Comparison of ENCODE assay signal across 16 cellular contexts in the genomic region with DNA sequence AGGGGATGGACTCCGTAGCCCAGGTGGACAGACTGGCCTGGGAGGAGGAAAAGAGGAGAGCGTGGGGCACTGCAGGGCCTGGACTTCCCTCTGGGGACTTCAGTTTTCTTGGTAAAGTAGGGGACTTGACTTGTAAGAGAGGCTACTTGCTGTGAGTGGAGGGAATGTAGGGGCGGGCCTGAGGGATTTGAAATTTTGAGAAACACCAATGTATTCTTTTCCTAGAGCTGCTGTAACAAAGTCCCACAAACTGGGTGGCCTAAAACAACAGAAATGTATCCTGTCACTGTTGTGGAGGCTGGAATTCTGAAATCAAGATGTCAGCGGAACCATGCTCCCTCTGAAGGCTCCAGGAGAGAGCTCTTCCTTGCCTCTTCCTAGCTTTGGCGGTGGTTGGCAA. TPM values are rescaled to one million over a fixed set of nuclear protein-coding genes. Genes with fewer than 3 reads are reported as not detected.
DNase-seq lines count a peak whose midpoint lies in the region; ATAC-seq and TF ChIP-seq lines count a peak whose summit lies in the region.
"Had no signal": no experiment of that assay in that cellular context is flagged by ENCODE, and none has a peak within 500 bp of the region (broad histone marks: within the 10 kb centered on the region; RNA-seq: fewer than 3 reads in every experiment).

No MANE protein-coding gene starts in this region.

- no peaks in the 10 kb centered on the region for H3K9me3 Mint-ChIP-seq in naive thymus-derived CD8-positive, alpha-beta T cell
- H3K9me3 Mint-ChIP-seq: activated CD8-positive, alpha-beta T cell treated with anti-CD3 and anti-CD28 coated beads for 36 hours; activated T-helper 17 cell treated with anti-CD3 and anti-CD28 coated beads, Interleukin-2, amount 50 U/mL, for 72 hours; naive thymus-derived CD4-positive, alpha-beta T cell; stimulated activated naive CD8-positive, alpha-beta T cell treated with anti-CD3 and anti-CD28 coated beads, Interleukin-15, Interleukin-2, amounts not matched to agents 100 ng/mL and 50 ng/mL, for 24 hours had no signal

- no peaks in the 10 kb centered on the region for H4K20me1 ChIP-seq in PC-3 (ENCODE audit: low read length)

- H3K27me3 ChIP-seq in PC-3 (ENCODE audit: low read length) (no peaks in the 10 kb centered on the region), esophagus squamous epithelium (no peaks in the 10 kb centered on the region), testis (no peaks in the 10 kb centered on the region)

- H3K4me3 ChIP-seq in PC-3 (ENCODE audit: low read length) (no peak overlapping the region), esophagus squamous epithelium (no peak overlapping the region), testis (no peak overlapping the region)
- H3K4me3 ChIP-seq: skin epidermis had no signal

- peaks cover 45% of the 10 kb centered on the region for H3K4me1 ChIP-seq in PC-3 (ENCODE audit: insufficient read depth, low read length)
- peaks cover 18 to 43% (median 33%) of the 10 kb centered on the region in 3 donors for H3K4me1 ChIP-seq in esophagus squamous epithelium
- H3K4me1 ChIP-seq in testis: peaks cover 32% of the 10 kb centered on the region

- H3K4me3 Mint-ChIP-seq in naive thymus-derived CD8-positive, alpha-beta T cell: no peak overlapping the region
- H3K4me3 Mint-ChIP-seq: activated CD8-positive, alpha-beta T cell treated with anti-CD3 and anti-CD28 coated beads for 36 hours; activated T-helper 17 cell treated with anti-CD3 and anti-CD28 coated beads, Interleukin-2, amount 50 U/mL, for 72 hours; naive thymus-derived CD4-positive, alpha-beta T cell; stimulated activated naive CD8-positive, alpha-beta T cell treated with anti-CD3 and anti-CD28 coated beads, Interleukin-15, Interleukin-2, amounts not matched to agents 100 ng/mL and 50 ng/mL, for 24 hours had no signal

- H3K27ac ChIP-seq in PC-3 (ENCODE audit: low read length) (no peak overlapping the region), esophagus squamous epithelium (peak overlapping the region; percentile 3 to 78 (median 73)), testis (peak overlapping the region; percentile 74 to 79)
- H3K27ac ChIP-seq: skin epidermis had no signal

- WGBS in esophagus squamous epithelium, 2 donors: 89 to 94% methylated on average over 5 of the region's 5 CpGs
- 54 to 58% methylated on average over 5 of the region's 5 CpGs for WGBS in testis, 2 donors

- intact Hi-C loops in PC-3 (cut with micrococcal nuclease) (loop anchor here (2.0 kb wide), 1 partner anchor 51 kb away; no protein-coding TSS in a partner anchor), esophagus squamous epithelium (cut with DNase I) (no loop called here), testis (cut with DNase I; ENCODE audit: low total_unique reads) (no loop called here)

- BruUV-seq in PC-3 (replicated peaks; lab: Mats Ljungman, UMichigan): no TSS peak

- H3K4me1 Mint-ChIP-seq in naive thymus-derived CD8-positive, alpha-beta T cell: peaks cover 0 to 5% (median 2%) of the 10 kb centered on the region in 4 donors
- H3K4me1 Mint-ChIP-seq: activated T-helper 17 cell treated with anti-CD3 and anti-CD28 coated beads, Interleukin-2, amount 50 U/mL, for 72 hours had no signal

- H3K4me2 ChIP-seq in PC-3 (ENCODE audit: low read length): 0 out of 2 replicates have a peak overlapping the region, but pooled peaks have one; percentile 79

- H3K9ac ChIP-seq in PC-3 (ENCODE audit: low read length): no peak overlapping the region

- H3K27me3 Mint-ChIP-seq in naive thymus-derived CD8-positive, alpha-beta T cell: peaks cover 10 to 25% (median 13%) of the 10 kb centered on the region in 5 donors

- no peak for ATAC-seq in PC-3
- ATAC-seq in naive thymus-derived CD8-positive, alpha-beta T cell: no peak
- ATAC-seq in HG02870 (IDR thresholded peaks at IDR 0.05; ENCODE audit: unreplicated experiment): no peak
- ATAC-seq: activated CD8-positive, alpha-beta T cell treated with anti-CD3 and anti-CD28 coated beads for 36 hours; activated T-helper 17 cell treated with anti-CD3 and anti-CD28 coated beads, Interleukin-2, amount 50 U/mL, for 72 hours; naive thymus-derived CD4-positive, alpha-beta T cell had no signal

- no peak for TF ChIP-seq POLR2A in esophagus squamous epithelium (IDR thresholded peaks at IDR 0.05)
- TF ChIP-seq POLR2A in testis (IDR thresholded peaks at IDR 0.05): no peak

- CTCF ChIA-PET in PC-3 (lab: Charles Lee): no interaction called here

- no peak for DNase-seq in PC-3
- no peak for DNase-seq in esophagus squamous epithelium (lab: John Stamatoyannopoulos, UW)
- DNase-seq in mesenteric fat pad (ENCODE audit: low spot score): peak; percentile 51
- no peak for DNase-seq in testis
- no peak for DNase-seq in naive thymus-derived CD8-positive, alpha-beta T cell
- DNase-seq in NCI-H2081 (lab: John Stamatoyannopoulos, UW): no peak
- no peak for DNase-seq in NCI-H526 treated with DMSO at 0.1 percent for 48 hours (lab: John Stamatoyannopoulos, UW)
- DNase-seq: activated CD8-positive, alpha-beta T cell treated with anti-CD3 and anti-CD28 coated beads for 36 hours; DMS79; naive thymus-derived CD4-positive, alpha-beta T cell; NCI-H1930; NCI-H774 had no signal

- no peaks in the 10 kb centered on the region for H3K79me2 ChIP-seq in PC-3 (ENCODE audit: low read length)

- no peak overlapping the region for H2AFZ ChIP-seq in PC-3 (ENCODE audit: low read length)

- peak overlapping the region in 1 of 10 donors; percentile 0 for H3K27ac Mint-ChIP-seq in naive thymus-derived CD8-positive, alpha-beta T cell
- H3K27ac Mint-ChIP-seq: activated CD8-positive, alpha-beta T cell treated with anti-CD3 and anti-CD28 coated beads for 36 hours; activated T-helper 17 cell treated with anti-CD3 and anti-CD28 coated beads, Interleukin-2, amount 50 U/mL, for 72 hours; stimulated activated naive CD8-positive, alpha-beta T cell treated with anti-CD3 and anti-CD28 coated beads, Interleukin-15, Interleukin-2, amounts not matched to agents 100 ng/mL and 50 ng/mL, for 24 hours had no signal

- H3K36me3 Mint-ChIP-seq in naive thymus-derived CD8-positive, alpha-beta T cell: no peaks in the 10 kb centered on the region

- H3F3A ChIP-seq in PC-3 (ENCODE audit: low read length, unreplicated experiment): no peaks in the 10 kb centered on the region

- no peaks in the 10 kb centered on the region for H3K9me2 ChIP-seq in PC-3 (replicated peaks; ENCODE audit: low read length)

- TF ChIP-seq CTCF in PC-3 (conservative IDR thresholded peaks at IDR 0.05; ENCODE audit: low read depth, low read length): no peak
- no peak for TF ChIP-seq CTCF in esophagus squamous epithelium (IDR thresholded peaks at IDR 0.05)
- no peak for TF ChIP-seq CTCF in testis (IDR thresholded peaks at IDR 0.05)

- H3K36me3 ChIP-seq in PC-3 (ENCODE audit: low read depth, low read length) (no peaks in the 10 kb centered on the region), esophagus squamous epithelium (no peaks in the 10 kb centered on the region), testis (ENCODE audit: low read depth, missing control alignments) (no peaks in the 10 kb centered on the region)

- POLR2A ChIA-PET in PC-3 (lab: Charles Lee; ENCODE audit: unreplicated experiment): no interaction called here
- POLR2A ChIA-PET in naive thymus-derived CD8-positive, alpha-beta T cell (lab: Charles Lee): no interaction called here

- no peaks in the 10 kb centered on the region for H3K9me3 ChIP-seq in PC-3 (ENCODE audit: low read length)
- H3K9me3 ChIP-seq in esophagus squamous epithelium: no peaks in the 10 kb centered on the region
- no peaks in the 10 kb centered on the region for H3K9me3 ChIP-seq in testis

RNA-seq across cellular contexts. Expression of gene HEG1, which starts 5.8 kb away (rescaled TPM):
- total RNA-seq in PC-3 (2014; rRNA removed): 1.2 and 3.2 TPM in 2 replicates
- 10 to 100 TPM; 13.3 to 37.2 (median 22.5) TPM for total RNA-seq in esophagus squamous epithelium
- total RNA-seq in mesenteric fat pad: 102 TPM
- 100 to 1,000 TPM; 120 to 160 TPM for total RNA-seq in testis
- polyA plus RNA-seq in testis (ENCODE audit: insufficient read depth, low read depth, low replicate concordance): 50.3 TPM
- 10 to 100 TPM in 1 of 2 experiments, 1 to 10 TPM in 1; 9.2 to 10.3 TPM for total RNA-seq in naive thymus-derived CD8-positive, alpha-beta T cell
- polyA plus RNA-seq in naive thymus-derived CD8-positive, alpha-beta T cell: 1 to 10 TPM; 1.5 to 2.3 (median 1.6) TPM
